ENCODE assay signal across 14 cellular contexts in genomic region chr4:3371581-3372001, GRCh38.
DNase-seq lines count a peak whose midpoint lies in the region; ATAC-seq and TF ChIP-seq lines count a peak whose summit lies in the region.
"Had no signal": no experiment of that assay in that cellular context is flagged by ENCODE, and none has a peak within 500 bp of the region (broad histone marks: within the 10 kb centered on the region; RNA-seq: fewer than 3 reads in every experiment).

No MANE protein-coding gene starts in this region.

- H3K4me3 ChIP-seq in OCI-LY3 (ENCODE audit: low read length) (peak overlapping the region; percentile 74; the same call in 1 of the 2 replicates), esophagus muscularis mucosa (no peak overlapping the region)
- H3K4me3 ChIP-seq: stomach had no signal

- CTCF ChIA-PET in CD4-positive, alpha-beta T cell (lab: Charles Lee): no interaction called here

- peaks cover 68% of the 10 kb centered on the region for H3K4me1 Mint-ChIP-seq in CD4-positive, alpha-beta T cell (ENCODE audit: low read depth)
- peaks cover 67% of the 10 kb centered on the region for H3K4me1 Mint-ChIP-seq in neural crest cell

- no peak for TF ChIP-seq EP300 in esophagus muscularis mucosa (IDR thresholded peaks at IDR 0.05)

- no peaks in the 10 kb centered on the region for H3K27me3 ChIP-seq in CD4-positive, alpha-beta T cell (ENCODE audit: control insufficient read depth, insufficient read depth, low read length)
- H3K27me3 ChIP-seq in OCI-LY3 (ENCODE audit: low read depth, low read length): peaks cover 39% of the 10 kb centered on the region
- no peaks in the 10 kb centered on the region for H3K27me3 ChIP-seq in esophagus muscularis mucosa

- peak overlapping the region; percentile 33 for H3K27ac Mint-ChIP-seq in CD4-positive, alpha-beta T cell
- H3K27ac Mint-ChIP-seq in neural crest cell (ENCODE audit: unreplicated experiment): peak overlapping the region; percentile 54

- 69% methylated on average over 16 of the region's 19 CpGs for WGBS in esophagus muscularis mucosa

- H2AFZ ChIP-seq in OCI-LY3 (ENCODE audit: low read depth, low read length): no peak overlapping the region

- H3K9me3 Mint-ChIP-seq in CD4-positive, alpha-beta T cell: no peaks in the 10 kb centered on the region
- H3K9me3 Mint-ChIP-seq in neural crest cell: no peaks in the 10 kb centered on the region

- peaks cover 5% of the 10 kb centered on the region for H3K36me3 Mint-ChIP-seq in CD4-positive, alpha-beta T cell (ENCODE audit: low read depth)
- peaks cover 5% of the 10 kb centered on the region for H3K36me3 Mint-ChIP-seq in neural crest cell (ENCODE audit: low read depth)

- DNase-seq in CD4-positive, alpha-beta T cell: no peak
- DNase-seq in esophagus muscularis mucosa (ENCODE audit: extremely low spot score) (peak; percentile 45), neural crest cell (ENCODE audit: low read depth, low spot score) (no peak), NCI-H82 (lab: John Stamatoyannopoulos, UW) (no peak), ureter (ENCODE audit: low spot score) (no peak), NOMO-1 treated with dmso at 0.1 percent for 144 hours (lab: John Stamatoyannopoulos, UW; ENCODE audit: unreplicated experiment) (no peak)
- DNase-seq: activated CD8-positive, alpha-beta memory T cell treated with anti-CD3 and anti-CD28 coated beads, Interleukin-2, amount 50 U/mL, for 48 hours; effector CD4-positive, alpha-beta T cell; EL; left colon; NCI-H526 treated with DMSO at 0.1 percent for 48 hours; stomach had no signal

- no peaks in the 10 kb centered on the region for H3K9me3 ChIP-seq in CD4-positive, alpha-beta T cell (ENCODE audit: control insufficient read depth, low read length)
- no peaks in the 10 kb centered on the region for H3K9me3 ChIP-seq in OCI-LY3 (ENCODE audit: insufficient read depth, low read length)
- no peaks in the 10 kb centered on the region for H3K9me3 ChIP-seq in esophagus muscularis mucosa
- H3K9me3 ChIP-seq: stomach had no signal

- no peaks in the 10 kb centered on the region for H4K20me1 ChIP-seq in OCI-LY3 (ENCODE audit: insufficient read depth, low read length)

- no peaks in the 10 kb centered on the region for H3K79me2 ChIP-seq in OCI-LY3 (ENCODE audit: low read length)

- no peak for TF ChIP-seq POLR2A in esophagus muscularis mucosa (IDR thresholded peaks at IDR 0.05; ENCODE audit: low read depth)

- peak overlapping the region; percentile 99 for H3K4me2 ChIP-seq in OCI-LY3 (ENCODE audit: low read length)

- H3K4me3 Mint-ChIP-seq in CD4-positive, alpha-beta T cell: peak overlapping the region; percentile 74
- peak overlapping the region; percentile 68 for H3K4me3 Mint-ChIP-seq in neural crest cell

- no peak overlapping the region for H3K9ac ChIP-seq in OCI-LY3 (ENCODE audit: low read length)

- no peak for TF ChIP-seq CTCF in CD4-positive, alpha-beta T cell (IDR thresholded peaks at IDR 0.05)
- no peak for TF ChIP-seq CTCF in OCI-LY3 (IDR thresholded peaks at IDR 0.05; ENCODE audit: low read depth, low read length)
- no peak for TF ChIP-seq CTCF in esophagus muscularis mucosa (IDR thresholded peaks at IDR 0.05)
- TF ChIP-seq CTCF in neural crest cell (conservative IDR thresholded peaks at IDR 0.05): no peak

- intact Hi-C loops in CD4-positive, alpha-beta T cell (cut with DNase I, micrococcal nuclease): no loop called here
- intact Hi-C loops in esophagus muscularis mucosa (cut with DNase I): no loop called here

- peaks cover 39% of the 10 kb centered on the region for H3K4me1 ChIP-seq in OCI-LY3 (ENCODE audit: low read length)
- H3K4me1 ChIP-seq in esophagus muscularis mucosa: peaks cover 31 to 45% (median 38%) of the 10 kb centered on the region in 4 donors

- no peak for ATAC-seq in CD4-positive, alpha-beta T cell (ENCODE audit: poor library complexity)
- ATAC-seq in GM18861 (IDR thresholded peaks at IDR 0.05; ENCODE audit: unreplicated experiment): no peak
- ATAC-seq: left colon had no signal

- POLR2A ChIA-PET in CD4-positive, alpha-beta T cell (lab: Charles Lee): no interaction called here

- no peak overlapping the region for H3K27ac ChIP-seq in CD4-positive, alpha-beta T cell (ENCODE audit: low read depth, low read length)
- no peak overlapping the region for H3K27ac ChIP-seq in OCI-LY3 (ENCODE audit: low read length)
- H3K27ac ChIP-seq in esophagus muscularis mucosa (replicated peaks in 1 of 4): no peak overlapping the region
- H3K27ac ChIP-seq: stomach had no signal

- peaks cover 11% of the 10 kb centered on the region for H3K27me3 Mint-ChIP-seq in CD4-positive, alpha-beta T cell
- peaks cover 7% of the 10 kb centered on the region for H3K27me3 Mint-ChIP-seq in neural crest cell (ENCODE audit: low read depth)

- H3K36me3 ChIP-seq in OCI-LY3 (replicated peaks; ENCODE audit: low read depth, low read length) (no peaks in the 10 kb centered on the region), esophagus muscularis mucosa (peaks cover 0 to 11% (median 0%) of the 10 kb centered on the region in 4 donors)
